ENCODE assay signal across 18 cellular contexts in the genomic region with DNA sequence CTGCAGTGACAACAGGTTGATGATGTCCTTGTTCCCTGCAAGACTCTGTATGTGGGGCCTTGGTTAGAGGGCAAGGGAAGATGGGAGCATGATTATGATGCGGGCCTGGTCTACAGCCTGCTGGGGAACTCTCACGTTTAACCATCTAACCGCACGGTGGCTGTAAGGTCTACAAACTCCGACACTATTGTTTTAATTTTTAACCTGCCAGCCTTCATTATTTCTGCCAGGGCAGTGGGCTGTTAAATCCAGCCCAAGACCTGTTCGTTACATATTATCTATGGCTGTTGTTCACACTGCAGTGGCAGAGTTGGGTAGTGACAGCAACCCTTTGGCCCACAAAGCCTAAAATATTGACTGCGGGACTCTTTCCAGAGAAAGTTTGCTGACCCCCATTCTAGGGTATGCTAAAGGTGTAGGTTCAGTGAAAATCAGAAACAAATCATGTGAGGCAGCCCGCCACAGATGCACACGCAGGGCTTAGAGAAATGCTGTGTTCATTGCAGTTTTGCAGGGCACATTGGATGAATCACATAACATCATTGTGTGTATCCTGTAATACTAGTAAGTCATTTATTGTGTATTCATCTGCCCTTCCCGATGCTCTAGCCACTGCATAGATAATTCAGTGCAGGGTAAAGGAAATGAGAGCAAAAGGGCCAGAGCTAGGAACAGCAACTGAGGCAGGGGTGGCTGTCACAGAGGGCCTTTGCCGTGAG. TPM values are rescaled to one million over a fixed set of nuclear protein-coding genes. Genes with fewer than 3 reads are reported as not detected.
DNase-seq lines count a peak whose midpoint lies in the region; ATAC-seq and TF ChIP-seq lines count a peak whose summit lies in the region.
"Had no signal": no experiment of that assay in that cellular context is flagged by ENCODE, and none has a peak within 500 bp of the region (broad histone marks: within the 10 kb centered on the region; RNA-seq: fewer than 3 reads in every experiment).

No MANE protein-coding gene starts in this region.

- H3K27ac ChIP-seq in substantia nigra (ENCODE audit: low read depth, low read length, poor library complexity, severe bottlenecking): peak overlapping the region; percentile 77

- no peak overlapping the region for H3K27ac Mint-ChIP-seq in mesothelial cell of epicardium
- H3K27ac Mint-ChIP-seq in activated T-helper 17 cell treated with anti-CD3 and anti-CD28 coated beads, Interleukin-2, amount 50 U/mL, for 72 hours: no peak overlapping the region
- H3K27ac Mint-ChIP-seq: activated CD4-positive, alpha-beta memory T cell treated with anti-CD3 and anti-CD28 coated beads for 36 hours; activated T-cell treated with anti-CD3 and anti-CD28 coated beads, Interleukin-2, amount 50 U/mL, for 72 hours had no signal

- TF ChIP-seq CTCF in epithelial cell of proximal tubule (conservative IDR thresholded peaks at IDR 0.05; ENCODE audit: low read depth, low read length) (peak; percentile 16), mesothelial cell of epicardium (IDR thresholded peaks at IDR 0.05; ENCODE audit: unreplicated experiment) (no peak)

- no peaks in the 10 kb centered on the region for H3K36me3 Mint-ChIP-seq in mesothelial cell of epicardium
- H3K36me3 Mint-ChIP-seq in activated T-helper 17 cell treated with anti-CD3 and anti-CD28 coated beads, Interleukin-2, amount 50 U/mL, for 72 hours (ENCODE audit: low read depth): no peaks in the 10 kb centered on the region
- H3K36me3 Mint-ChIP-seq: activated CD4-positive, alpha-beta memory T cell treated with anti-CD3 and anti-CD28 coated beads for 36 hours had no signal

- ATAC-seq in GM19438 (IDR thresholded peaks at IDR 0.05; ENCODE audit: low read depth, unreplicated experiment) (peak; percentile 61), HG02943 (IDR thresholded peaks at IDR 0.05; ENCODE audit: low read depth, unreplicated experiment) (peak; percentile 44)
- no peak for ATAC-seq in activated T-helper 17 cell treated with anti-CD3 and anti-CD28 coated beads, Interleukin-2, amount 50 U/mL, for 72 hours (replicated peaks)
- ATAC-seq: activated T-cell treated with anti-CD3 and anti-CD28 coated beads, Interleukin-2, amount 50 U/mL, for 72 hours; Panc1; SK-N-SH treated with all-trans-retinoic acid at 6 μM for 48 hours had no signal

- H3K4me1 Mint-ChIP-seq in mesothelial cell of epicardium: no peaks in the 10 kb centered on the region
- peaks cover 4% of the 10 kb centered on the region for H3K4me1 Mint-ChIP-seq in activated T-helper 17 cell treated with anti-CD3 and anti-CD28 coated beads, Interleukin-2, amount 50 U/mL, for 72 hours

- no peaks in the 10 kb centered on the region for H3K9me3 Mint-ChIP-seq in mesothelial cell of epicardium
- no peaks in the 10 kb centered on the region for H3K9me3 Mint-ChIP-seq in activated T-helper 17 cell treated with anti-CD3 and anti-CD28 coated beads, Interleukin-2, amount 50 U/mL, for 72 hours
- H3K9me3 Mint-ChIP-seq: activated CD4-positive, alpha-beta memory T cell treated with anti-CD3 and anti-CD28 coated beads for 36 hours; activated T-cell treated with anti-CD3 and anti-CD28 coated beads, Interleukin-2, amount 50 U/mL, for 72 hours had no signal

- peak overlapping the region; percentile 7 for H3K4me3 ChIP-seq in epithelial cell of proximal tubule (ENCODE audit: low read depth, low read length)
- H3K4me3 ChIP-seq: BLaER1 treated with 17β-estradiol and CSF1 and Interleukin-3, amounts not matched to agents 10 nM and 100 nM had no signal

- DNase-seq in epithelial cell of proximal tubule (ENCODE audit: low read depth) (peak; percentile 85), substantia nigra (lab: John Stamatoyannopoulos, UW) (peak in 1 of 49 donors; percentile 6), mesothelial cell of epicardium (ENCODE audit: low spot score in 2 of 2, unreplicated experiment in 2 of 2) (no peak), NCI-H748 treated with DMSO at 0.1 percent for 48 hours (lab: John Stamatoyannopoulos, UW) (no peak)
- DNase-seq: activated CD4-positive, alpha-beta memory T cell treated with anti-CD3 and anti-CD28 coated beads for 36 hours; activated T-cell treated with anti-CD3 and anti-CD28 coated beads, Interleukin-2, amount 50 U/mL, for 72 hours; DMS79; NCI-H146; NCI-H524 treated with DMSO at 0.1 percent for 48 hours had no signal

- H3K27me3 Mint-ChIP-seq in mesothelial cell of epicardium (ENCODE audit: low read depth): no peaks in the 10 kb centered on the region
- no peaks in the 10 kb centered on the region for H3K27me3 Mint-ChIP-seq in activated T-helper 17 cell treated with anti-CD3 and anti-CD28 coated beads, Interleukin-2, amount 50 U/mL, for 72 hours
- H3K27me3 Mint-ChIP-seq: activated CD4-positive, alpha-beta memory T cell treated with anti-CD3 and anti-CD28 coated beads for 36 hours had no signal

- no peak overlapping the region for H3K4me3 Mint-ChIP-seq in mesothelial cell of epicardium
- H3K4me3 Mint-ChIP-seq in activated T-helper 17 cell treated with anti-CD3 and anti-CD28 coated beads, Interleukin-2, amount 50 U/mL, for 72 hours: no peak overlapping the region
- H3K4me3 Mint-ChIP-seq: activated CD4-positive, alpha-beta memory T cell treated with anti-CD3 and anti-CD28 coated beads for 36 hours; activated T-cell treated with anti-CD3 and anti-CD28 coated beads, Interleukin-2, amount 50 U/mL, for 72 hours had no signal

RNA-seq across cellular contexts. Expression of gene SNX29, which starts 14.3 kb away (rescaled TPM):
- total RNA-seq in epithelial cell of proximal tubule: 4.1 and 6.7 TPM in 2 replicates
- 22.6 to 27.3 TPM (median 23.9 TPM) in 3 replicates for total RNA-seq in mesothelial cell of epicardium
- total RNA-seq in activated T-helper 17 cell treated with anti-CD3 and anti-CD28 coated beads, Interleukin-2, amount 50 U/mL, for 72 hours: 10 to 100 TPM in 1 of 2 donors, 1 to 10 TPM in 1; 9.8 to 11.8 TPM

RNA-seq across cellular contexts. Expression of gene TNFRSF17, which starts 25.8 kb away (rescaled TPM):
- total RNA-seq in epithelial cell of proximal tubule: not detected in 2 replicates
- total RNA-seq in mesothelial cell of epicardium: not detected in 3 replicates
- total RNA-seq in activated T-helper 17 cell treated with anti-CD3 and anti-CD28 coated beads, Interleukin-2, amount 50 U/mL, for 72 hours: not detected
- total RNA-seq: activated CD4-positive, alpha-beta memory T cell treated with anti-CD3 and anti-CD28 coated beads for 36 hours; activated T-cell treated with anti-CD3 and anti-CD28 coated beads, Interleukin-2, amount 50 U/mL, for 72 hours; cardiac septum; fibroblast of villous mesenchyme; HT1080 had no signal

RNA-seq across cellular contexts. Expression of gene NPIPB2, which starts 49.0 kb away (rescaled TPM):
- 0.36 TPM in 1 of 2 replicates, not detected in the other for total RNA-seq in epithelial cell of proximal tubule
- total RNA-seq in mesothelial cell of epicardium: 26.8 to 32.0 TPM (median 26.9 TPM) in 3 replicates
- total RNA-seq in activated T-helper 17 cell treated with anti-CD3 and anti-CD28 coated beads, Interleukin-2, amount 50 U/mL, for 72 hours: 10 to 100 TPM; 14.3 to 21.8 TPM

Comparison
In these comparisons a context has a peak if more than half of its experiments do, and no peak if none do; other contexts are left out.
1. RNA of gene NPIPB2, which starts 49.0 kb away (total RNA-seq): 26.8 to 32.0 TPM in mesothelial cell of epicardium and 14.3 to 21.8 TPM in activated T-helper 17 cell treated with anti-CD3 and anti-CD28 coated beads, Interleukin-2, amount 50 U/mL, for 72 hours; 0.36 TPM in epithelial cell of proximal tubule; every median in the first group is over 10 times any median in the second.